ENCODE assay signal across 1 cellular context in the genomic region with DNA sequence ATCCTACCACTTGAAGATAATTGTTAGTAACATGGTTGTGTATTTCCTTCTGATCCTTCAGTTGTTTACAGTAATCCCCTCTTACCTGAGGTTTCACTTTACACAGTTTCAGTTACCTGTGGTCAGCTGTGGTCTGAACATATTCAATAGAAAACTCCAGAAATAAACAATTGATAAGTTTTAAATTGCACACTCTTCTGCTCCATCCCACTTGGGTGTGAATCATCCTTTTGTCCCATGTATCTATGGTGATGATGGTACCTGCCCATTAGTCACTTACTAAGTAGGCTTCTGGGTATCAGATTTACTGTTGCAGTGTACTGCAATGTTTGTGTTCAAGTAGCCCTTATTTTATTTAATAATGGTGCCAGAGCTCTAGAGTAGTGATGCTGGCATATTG.
TF ChIP-seq lines count a peak whose summit lies in the region.

No MANE protein-coding gene starts in this region.

TF ChIP-seq in SK-N-SH treated with all-trans-retinoic acid at 6 μM for 48 hours, 23 proteins besides CTCF, POLR2A, EP300 and RAD21 (continued from another document):
- TF ChIP-seq ZNF565 (CRISPR knock-in tag; conservative IDR thresholded peaks at IDR 0.05; ENCODE audit: low read depth), result no peak
- TF ChIP-seq ZC3H10 (CRISPR knock-in tag; IDR thresholded peaks at IDR 0.05), result no peak
- no peak for TF ChIP-seq ZFP3 (CRISPR knock-in tag; IDR thresholded peaks at IDR 0.05)
- no peak for TF ChIP-seq SNAI2 (CRISPR knock-in tag; IDR thresholded peaks at IDR 0.05)
- TF ChIP-seq RARB (CRISPR knock-in tag; IDR thresholded peaks at IDR 0.05), result no peak
- no peak for TF ChIP-seq ZNF8 (CRISPR knock-in tag; IDR thresholded peaks at IDR 0.05)
- no peak for TF ChIP-seq GLIS3 (CRISPR knock-in tag; IDR thresholded peaks at IDR 0.05)
TF ChIP-seq in SK-N-SH treated with all-trans-retinoic acid at 6 μM for 48 hours: peak in this region for 0.
